Comparison of ENCODE assay signal across 26 cellular contexts in the genomic region with DNA sequence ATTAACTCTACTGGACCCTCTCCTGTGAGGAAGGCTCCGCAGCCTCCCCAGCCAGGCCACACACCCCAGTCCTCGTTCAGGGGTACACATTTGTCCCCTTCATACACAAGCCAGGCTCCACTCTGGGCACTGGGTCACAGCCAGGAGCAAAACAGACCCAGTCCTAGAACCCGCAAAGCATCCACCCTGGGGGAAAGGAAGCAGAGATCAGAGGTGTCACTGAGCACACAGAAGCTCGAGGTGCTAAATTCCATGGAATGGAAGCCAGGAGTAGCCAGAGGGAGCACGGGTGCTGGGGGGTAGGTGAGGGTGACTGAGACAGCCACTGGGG. TPM values are rescaled to one million over a fixed set of nuclear protein-coding genes. Genes with fewer than 3 reads are reported as not detected.
"Had no signal": no experiment of that assay in that cellular context is flagged by ENCODE, and none has a peak within 500 bp of the region (broad histone marks: within the 10 kb centered on the region; RNA-seq: fewer than 3 reads in every experiment).

No MANE protein-coding gene starts in this region.

- H3K4me3 Mint-ChIP-seq: activated CD4-positive, alpha-beta T cell treated with anti-CD3 and anti-CD28 coated beads for 36 hours; activated naive CD8-positive, alpha-beta T cell; neural crest cell; stimulated activated naive B cell treated with anti-CD40 and anti-IgM and Interleukin-4, amounts not matched to agents 10 μg/mL and 1 μg/mL and 100 μg/mL, for 72 hours had no signal

- H3K4me3 ChIP-seq: pancreas, right lobe of liver, smooth muscle cell, thyroid gland had no signal

- H3K27ac Mint-ChIP-seq: activated CD4-positive, alpha-beta T cell treated with anti-CD3 and anti-CD28 coated beads for 36 hours; activated naive CD8-positive, alpha-beta T cell; stimulated activated naive B cell treated with anti-CD40 and anti-IgM and Interleukin-4, amounts not matched to agents 10 μg/mL and 1 μg/mL and 100 μg/mL, for 72 hours had no signal

- H3K27me3 ChIP-seq: pancreas, right lobe of liver, thyroid gland had no signal

- H3K4me2 ChIP-seq: smooth muscle cell had no signal

- H3K4me1 ChIP-seq: foreskin keratinocyte, right lobe of liver, thyroid gland had no signal

- H3K36me3 Mint-ChIP-seq: stimulated activated naive B cell treated with anti-CD40 and anti-IgM and Interleukin-4, amounts not matched to agents 10 μg/mL and 1 μg/mL and 100 μg/mL, for 72 hours had no signal

- H3K27me3 Mint-ChIP-seq: activated CD4-positive, alpha-beta T cell treated with anti-CD3 and anti-CD28 coated beads for 36 hours had no signal

- H3K36me3 ChIP-seq: pancreas, right lobe of liver, thyroid gland, WERI-Rb-1 had no signal

- H3K9me3 ChIP-seq: pancreas, right lobe of liver, thyroid gland had no signal

- DNase-seq: activated CD4-positive, alpha-beta T cell treated with anti-CD3 and anti-CD28 coated beads for 36 hours; dermis blood vessel endothelial cell; foreskin keratinocyte; hypothalamus; mammary epithelial cell; stimulated activated naive B cell treated with anti-CD40 and anti-IgM and Interleukin-4, amounts not matched to agents 10 μg/mL and 1 μg/mL and 100 μg/mL, for 72 hours; thyroid gland had no signal

- H3K27ac ChIP-seq: epithelial cell of prostate, foreskin keratinocyte, pancreas, right lobe of liver, thyroid gland, WERI-Rb-1 had no signal

RNA-seq across cellular contexts. Expression of gene TH, which starts 43.6 kb away (rescaled TPM):
- total RNA-seq: activated CD4-positive, alpha-beta T cell treated with anti-CD3 and anti-CD28 coated beads for 36 hours; activated CD8-positive, alpha-beta memory T cell treated with anti-CD3 and anti-CD28 coated beads for 36 hours; chondrocyte; dermis blood vessel endothelial cell; left lobe of liver; myocyte; pulmonary artery endothelial cell; SK-MEL-5; smooth muscle cell; subcutaneous adipose tissue; T-helper 2 cell treated with Interferon-gamma antibody and Interleukin-4, amounts not matched to agents 100 ng/mL and 5 ng/mL, for 36 hours; thyroid gland had no signal
- polyA plus RNA-seq: fibroblast of lung, smooth muscle cell had no signal

RNA-seq across cellular contexts. Expression of gene INS, which starts 54.2 kb away (rescaled TPM):
- total RNA-seq: activated CD4-positive, alpha-beta T cell treated with anti-CD3 and anti-CD28 coated beads for 36 hours; activated CD8-positive, alpha-beta memory T cell treated with anti-CD3 and anti-CD28 coated beads for 36 hours; bronchial epithelial cell; chondrocyte; dermis blood vessel endothelial cell; fibroblast of lung; foreskin keratinocyte; left lobe of liver; mammary epithelial cell; myocyte; neural crest cell; pulmonary artery endothelial cell; right lobe of liver; SK-MEL-5; smooth muscle cell; subcutaneous adipose tissue; T-helper 2 cell treated with Interferon-gamma antibody and Interleukin-4, amounts not matched to agents 100 ng/mL and 5 ng/mL, for 36 hours; thyroid gland; urinary bladder had no signal
- polyA plus RNA-seq: fibroblast of lung, foreskin keratinocyte, keratinocyte, mammary epithelial cell, smooth muscle cell had no signal

RNA-seq across cellular contexts. Expression of gene ASCL2, which starts 55.2 kb away (rescaled TPM):
- total RNA-seq: chondrocyte, dermis blood vessel endothelial cell, fibroblast of lung, mammary epithelial cell, myocyte, pulmonary artery endothelial cell, SK-MEL-5, smooth muscle cell had no signal
- polyA plus RNA-seq: fibroblast of lung had no signal
